23 cellular contexts compared by ENCODE assay signal in genomic region chr2:129101186-129101585, GRCh38.
"Had no signal": no experiment of that assay in that cellular context is flagged by ENCODE, and none has a peak within 500 bp of the region (broad histone marks: within the 10 kb centered on the region; RNA-seq: fewer than 3 reads in every experiment).

No MANE protein-coding gene starts in this region.

- H3K9me3 ChIP-seq: left lung, lower lobe of right lung, pancreas, right atrium auricular region, right lobe of liver, stomach, testis, thyroid gland, transverse colon, upper lobe of left lung, vagina had no signal

- H3K27ac ChIP-seq: left lung, lower lobe of right lung, pancreas, right atrium auricular region, right lobe of liver, stomach, testis, transverse colon, upper lobe of left lung, vagina had no signal

- H3K36me3 ChIP-seq: left lung, lower lobe of right lung, pancreas, right atrium auricular region, right lobe of liver, stomach, thyroid gland, transverse colon, upper lobe of left lung, vagina had no signal

- H3K4me1 ChIP-seq: left lung, lower lobe of right lung, pancreas, right atrium auricular region, right lobe of liver, transverse colon, upper lobe of left lung, vagina had no signal

- ATAC-seq: left colon; left lung; lower lobe of right lung; naive thymus-derived CD8-positive, alpha-beta T cell; pancreas; stimulated activated naive B cell treated with anti-CD40 and anti-IgM and Interleukin-4, amounts not matched to agents 10 μg/mL and 1 μg/mL and 100 μg/mL, for 72 hours; stimulated activated naive CD8-positive, alpha-beta T cell treated with anti-CD3 and anti-CD28 coated beads, Interleukin-15, Interleukin-2, amounts not matched to agents 100 U/mL and 50 U/mL, for 24 hours had no signal

- H3K4me2 ChIP-seq: smooth muscle cell had no signal

- H3K27me3 ChIP-seq: left lung, pancreas, right atrium auricular region, right lobe of liver, stomach, testis, thyroid gland, transverse colon, upper lobe of left lung, vagina had no signal

- DNase-seq: immature natural killer cell; kidney; left colon; left lung; lower lobe of right lung; mammary epithelial cell; mesendoderm; naive thymus-derived CD8-positive, alpha-beta T cell; nucleus accumbens; pancreas; right lobe of liver; stimulated activated CD4-positive, alpha-beta T cell treated with anti-CD3 and anti-CD28 coated beads, Interleukin-1b, Interleukin-23, amount 100 ng/mL, for 48 hours; stimulated activated CD4-positive, alpha-beta T cell treated with anti-CD3 and anti-CD28 coated beads, Interleukin-4, amount 100 ng/mL, for 1 hour; stimulated activated naive B cell treated with anti-CD40 and anti-IgM and Interleukin-4, amounts not matched to agents 10 μg/mL and 1 μg/mL and 100 μg/mL, for 72 hours; stimulated activated naive CD8-positive, alpha-beta T cell treated with anti-CD3 and anti-CD28 coated beads, Interleukin-15, Interleukin-2, amounts not matched to agents 100 U/mL and 50 U/mL, for 24 hours; stomach; testis; thyroid gland; transverse colon; upper lobe of left lung had no signal

- H3K4me3 ChIP-seq: left lung, lower lobe of right lung, pancreas, right atrium auricular region, right lobe of liver, smooth muscle cell, stomach, testis, thyroid gland, transverse colon, upper lobe of left lung, vagina had no signal
